ENCODE assay signal across 1 cellular context in the genomic region with DNA sequence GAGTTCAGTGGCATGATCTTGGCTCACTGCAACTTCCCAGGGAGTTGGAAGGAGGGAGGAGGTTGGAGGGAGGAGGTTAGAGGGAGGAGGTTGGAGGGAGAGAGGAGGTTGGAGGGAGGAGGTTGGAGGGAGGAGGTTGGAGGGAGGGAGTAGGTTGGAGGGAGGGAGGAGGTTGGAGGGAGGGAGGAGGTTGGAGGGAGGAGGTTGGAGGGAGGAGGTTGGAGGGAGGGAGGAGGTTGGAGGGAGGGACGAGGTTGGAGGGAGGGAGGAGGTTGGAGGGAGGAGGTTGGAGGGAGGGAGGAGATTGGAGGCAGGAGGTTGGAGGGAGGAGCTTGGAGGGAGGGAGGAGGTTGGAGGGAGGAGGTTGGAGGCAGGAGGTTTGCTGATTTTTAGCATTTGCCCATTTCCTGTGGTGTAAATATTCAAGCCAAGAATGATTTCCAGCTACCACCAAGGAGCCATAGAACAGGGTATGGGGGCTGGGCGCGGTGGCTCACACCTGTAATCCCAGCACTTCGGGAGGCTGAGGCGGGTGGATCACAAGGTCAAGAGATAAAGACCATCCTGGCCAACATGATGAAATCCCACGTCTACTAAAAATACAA. TPM values are rescaled to one million over a fixed set of nuclear protein-coding genes. Genes with fewer than 3 reads are reported as not detected.
"Had no signal": no experiment of that assay in that cellular context is flagged by ENCODE, and none has a peak within 500 bp of the region (broad histone marks: within the 10 kb centered on the region; RNA-seq: fewer than 3 reads in every experiment).

No MANE protein-coding gene starts in this region.

RNA-seq across cellular contexts. Expression of gene TICAM1, which starts 45.0 kb away (rescaled TPM):
- polyA plus RNA-seq: neural cell had no signal
